Comparison of ENCODE assay signal across 37 cellular contexts in the genomic region with DNA sequence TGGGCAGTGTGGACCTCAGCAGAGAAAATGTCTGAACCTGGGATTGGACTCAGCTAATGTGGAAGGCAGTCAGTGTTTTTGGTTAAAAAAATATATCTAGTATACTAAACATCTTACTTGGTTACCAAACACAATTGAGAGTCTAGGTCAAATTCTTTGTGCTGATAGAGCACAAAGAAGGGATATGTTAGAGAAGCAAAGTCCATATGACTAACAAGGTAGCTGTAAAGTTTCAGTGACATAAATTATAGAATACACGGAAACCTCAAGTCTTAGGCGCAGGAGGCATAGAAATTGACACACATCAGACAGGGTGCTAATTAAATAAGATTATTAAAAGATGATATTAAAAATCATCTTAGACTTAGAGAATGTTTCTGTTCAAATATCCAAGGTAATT.
"Had no signal": no experiment of that assay in that cellular context is flagged by ENCODE, and none has a peak within 500 bp of the region (broad histone marks: within the 10 kb centered on the region; RNA-seq: fewer than 3 reads in every experiment).

No MANE protein-coding gene starts in this region.

- H3K4me1 ChIP-seq: adrenal gland, body of pancreas, breast epithelium had no signal

- H3K27me3 Mint-ChIP-seq: activated CD4-positive, alpha-beta memory T cell treated with anti-CD3 and anti-CD28 coated beads, Interleukin-2, amount 10 ng/mL, durations not matched to agents 7 days and 5 days; activated CD4-positive, alpha-beta T cell treated with anti-CD3 and anti-CD28 coated beads for 36 hours; activated CD4-positive, alpha-beta T cell treated with anti-CD3 and anti-CD28 coated beads, Interleukin-2, amount 10 ng/mL, durations not matched to agents 7 days and 5 days; activated CD8-positive, alpha-beta memory T cell treated with anti-CD3 and anti-CD28 coated beads, Interleukin-2, amount 10 ng/mL, durations not matched to agents 7 days and 5 days; activated naive CD4-positive, alpha-beta T cell treated with anti-CD3 and anti-CD28 coated beads, Interleukin-2, amount 10 ng/mL, durations not matched to agents 7 days and 5 days; activated naive CD4-positive, alpha-beta T cell treated with anti-CD3 and anti-CD28 coated beads, Interleukin-2, amount 50 U/mL, for 24 hours; activated naive CD8-positive, alpha-beta T cell; activated naive CD8-positive, alpha-beta T cell treated with anti-CD3 and anti-CD28 coated beads, Interleukin-2, amount 10 ng/mL, durations not matched to agents 7 days and 5 days; activated T-cell treated with anti-CD3 and anti-CD28 coated beads, Interleukin-2, amount 50 U/mL, for 24 hours had no signal

- DNase-seq: activated CD4-positive, alpha-beta memory T cell treated with anti-CD3 and anti-CD28 coated beads, Interleukin-2, amount 10 ng/mL, durations not matched to agents 7 days and 5 days; activated CD4-positive, alpha-beta T cell treated with anti-CD3 and anti-CD28 coated beads for 1 hour; activated CD4-positive, alpha-beta T cell treated with anti-CD3 and anti-CD28 coated beads for 36 hours; activated CD4-positive, alpha-beta T cell treated with anti-CD3 and anti-CD28 coated beads for 48 hours; activated CD4-positive, alpha-beta T cell treated with anti-CD3 and anti-CD28 coated beads, Interleukin-2, amount 10 ng/mL, durations not matched to agents 7 days and 5 days; activated CD4-positive, alpha-beta T cell treated with anti-CD3 and anti-CD28 coated beads, Interleukin-2, amount 50 U/mL, for 48 hours; activated CD4-positive, CD25-positive, alpha-beta regulatory T cell; activated CD8-positive, alpha-beta memory T cell treated with anti-CD3 and anti-CD28 coated beads for 24 hours; activated CD8-positive, alpha-beta memory T cell treated with anti-CD3 and anti-CD28 coated beads, Interleukin-2, amount 10 ng/mL, durations not matched to agents 7 days and 5 days; activated CD8-positive, alpha-beta memory T cell treated with anti-CD3 and anti-CD28 coated beads, Interleukin-2, amount 50 U/mL, for 48 hours; activated CD8-positive, alpha-beta T cell treated with anti-CD3 and anti-CD28 coated beads, Interleukin-2, amount 10 ng/mL, durations not matched to agents 7 days and 5 days; activated effector memory CD4-positive, alpha-beta T cell treated with Interleukin-2 at 50 U/mL for 16 hours; activated gamma-delta T cell; activated naive CD4-positive, alpha-beta T cell treated with anti-CD3 and anti-CD28 coated beads, Interleukin-2, amount 10 ng/mL, durations not matched to agents 7 days and 5 days; activated naive CD4-positive, alpha-beta T cell treated with Interleukin-2 at 50 U/mL for 16 hours; activated naive CD8-positive, alpha-beta T cell treated with anti-CD3 and anti-CD28 coated beads, Interleukin-2, amount 10 ng/mL, durations not matched to agents 7 days and 5 days; activated T-cell treated with anti-CD3 and anti-CD28 coated beads, Interleukin-2, amount 50 U/mL, for 24 hours; activated T-cell treated with anti-CD3 and anti-CD28 coated beads, Interleukin-2, amount 50 U/mL, for 48 hours; adrenal gland; amniotic stem cell; aorta; body of pancreas; brain microvascular endothelial cell; central memory CD4-positive, alpha-beta T cell; SW 1271; T-helper 1 cell; T-helper 2 cell; T-helper 9 cell; WERI-Rb-1 had no signal

- H3K4me3 ChIP-seq: adrenal gland, body of pancreas, breast epithelium had no signal

- H3K9me3 ChIP-seq: adrenal gland, body of pancreas, breast epithelium had no signal

- H3K27ac ChIP-seq: adrenal gland, body of pancreas, brain microvascular endothelial cell, breast epithelium, WERI-Rb-1 had no signal

- H3K4me1 Mint-ChIP-seq: activated CD4-positive, alpha-beta memory T cell treated with anti-CD3 and anti-CD28 coated beads, Interleukin-2, amount 10 ng/mL, durations not matched to agents 7 days and 5 days; activated CD4-positive, alpha-beta T cell treated with anti-CD3 and anti-CD28 coated beads for 36 hours; activated CD4-positive, alpha-beta T cell treated with anti-CD3 and anti-CD28 coated beads, Interleukin-2, amount 10 ng/mL, durations not matched to agents 7 days and 5 days; activated CD8-positive, alpha-beta memory T cell treated with anti-CD3 and anti-CD28 coated beads, Interleukin-2, amount 10 ng/mL, durations not matched to agents 7 days and 5 days; activated naive CD4-positive, alpha-beta T cell treated with anti-CD3 and anti-CD28 coated beads, Interleukin-2, amount 10 ng/mL, durations not matched to agents 7 days and 5 days; activated naive CD4-positive, alpha-beta T cell treated with anti-CD3 and anti-CD28 coated beads, Interleukin-2, amount 50 U/mL, for 24 hours; activated naive CD8-positive, alpha-beta T cell treated with anti-CD3 and anti-CD28 coated beads, Interleukin-2, amount 10 ng/mL, durations not matched to agents 7 days and 5 days; WTC11 had no signal

- ATAC-seq: activated CD4-positive, alpha-beta T cell treated with anti-CD3 and anti-CD28 coated beads for 36 hours; activated CD4-positive, CD25-positive, alpha-beta regulatory T cell treated with anti-CD3 and anti-CD28 coated beads, Interleukin-2, amount 50 U/mL, for 24 hours; activated CD8-positive, alpha-beta memory T cell treated with anti-CD3 and anti-CD28 coated beads, Interleukin-2, amount 10 ng/mL, durations not matched to agents 7 days and 5 days; activated CD8-positive, alpha-beta T cell treated with anti-CD3 and anti-CD28 coated beads, Interleukin-2, amount 10 ng/mL, durations not matched to agents 7 days and 5 days; body of pancreas; WTC11 had no signal

- H3K36me3 ChIP-seq: adrenal gland, brain microvascular endothelial cell, breast epithelium, WERI-Rb-1 had no signal

- H3K27me3 ChIP-seq: adrenal gland, body of pancreas, brain microvascular endothelial cell, breast epithelium had no signal

- H3K9me3 Mint-ChIP-seq: activated CD4-positive, alpha-beta T cell treated with anti-CD3 and anti-CD28 coated beads, Interleukin-2, amount 10 ng/mL, durations not matched to agents 7 days and 5 days; activated naive CD4-positive, alpha-beta T cell treated with anti-CD3 and anti-CD28 coated beads, Interleukin-2, amount 10 ng/mL, durations not matched to agents 7 days and 5 days; activated naive CD4-positive, alpha-beta T cell treated with anti-CD3 and anti-CD28 coated beads, Interleukin-2, amount 50 U/mL, for 24 hours; activated naive CD8-positive, alpha-beta T cell treated with anti-CD3 and anti-CD28 coated beads, Interleukin-2, amount 10 ng/mL, durations not matched to agents 7 days and 5 days; activated T-helper 2 cell treated with anti-CD3 and anti-CD28 coated beads, Interferon-gamma antibody, Interleukin-2, Interleukin-4, amounts not matched to agents 10 μg/mL and 5 μg/mL and 100 μg/mL, durations not matched to agents 14 hours and 24 hours and 36 hours; T-helper 1 cell treated with Interleukin-12 subunit alpha and Interleukin-12 subunit beta and Interleukin-4 antibody, amounts not matched to agents 30 μg/mL and 1 μg/mL, for 36 hours; T-helper 2 cell treated with Interferon-gamma antibody and Interleukin-4, amounts not matched to agents 5 μg/mL and 100 μg/mL, for 36 hours; WTC11 had no signal

- H3K36me3 Mint-ChIP-seq: activated CD8-positive, alpha-beta memory T cell treated with anti-CD3 and anti-CD28 coated beads, Interleukin-2, amount 10 ng/mL, durations not matched to agents 7 days and 5 days; activated naive CD4-positive, alpha-beta T cell treated with anti-CD3 and anti-CD28 coated beads, Interleukin-2, amount 10 ng/mL, durations not matched to agents 7 days and 5 days; activated naive CD4-positive, alpha-beta T cell treated with anti-CD3 and anti-CD28 coated beads, Interleukin-2, amount 50 U/mL, for 24 hours; activated naive CD8-positive, alpha-beta T cell; activated naive CD8-positive, alpha-beta T cell treated with anti-CD3 and anti-CD28 coated beads, Interleukin-2, amount 10 ng/mL, durations not matched to agents 7 days and 5 days; WTC11 had no signal

- H3K27ac Mint-ChIP-seq: activated CD4-positive, alpha-beta memory T cell treated with anti-CD3 and anti-CD28 coated beads, Interleukin-2, amount 10 ng/mL, durations not matched to agents 7 days and 5 days; activated CD4-positive, alpha-beta T cell treated with anti-CD3 and anti-CD28 coated beads for 36 hours; activated CD4-positive, alpha-beta T cell treated with anti-CD3 and anti-CD28 coated beads, Interleukin-2, amount 10 ng/mL, durations not matched to agents 7 days and 5 days; activated CD8-positive, alpha-beta memory T cell treated with anti-CD3 and anti-CD28 coated beads, Interleukin-2, amount 10 ng/mL, durations not matched to agents 7 days and 5 days; activated CD8-positive, alpha-beta T cell treated with anti-CD3 and anti-CD28 coated beads, Interleukin-2, amount 10 ng/mL, durations not matched to agents 7 days and 5 days; activated naive CD4-positive, alpha-beta T cell treated with anti-CD3 and anti-CD28 coated beads, Interleukin-2, amount 10 ng/mL, durations not matched to agents 7 days and 5 days; activated naive CD4-positive, alpha-beta T cell treated with anti-CD3 and anti-CD28 coated beads, Interleukin-2, amount 50 U/mL, for 24 hours; activated naive CD8-positive, alpha-beta T cell; activated naive CD8-positive, alpha-beta T cell treated with anti-CD3 and anti-CD28 coated beads, Interleukin-2, amount 10 ng/mL, durations not matched to agents 7 days and 5 days; activated T-cell treated with anti-CD3 and anti-CD28 coated beads, Interleukin-2, amount 50 U/mL, for 24 hours; activated T-helper 2 cell treated with anti-CD3 and anti-CD28 coated beads, Interferon-gamma antibody, Interleukin-2, Interleukin-4, amounts not matched to agents 10 μg/mL and 5 μg/mL and 100 μg/mL, durations not matched to agents 14 hours and 24 hours and 36 hours; T-helper 1 cell treated with Interleukin-12 subunit alpha and Interleukin-12 subunit beta and Interleukin-4 antibody, amounts not matched to agents 30 μg/mL and 1 μg/mL, for 36 hours; T-helper 2 cell treated with Interferon-gamma antibody and Interleukin-4, amounts not matched to agents 5 μg/mL and 100 μg/mL, for 36 hours; WTC11 had no signal

- H3K4me3 Mint-ChIP-seq: activated CD4-positive, alpha-beta memory T cell treated with anti-CD3 and anti-CD28 coated beads, Interleukin-2, amount 10 ng/mL, durations not matched to agents 7 days and 5 days; activated CD4-positive, alpha-beta T cell treated with anti-CD3 and anti-CD28 coated beads for 36 hours; activated CD4-positive, alpha-beta T cell treated with anti-CD3 and anti-CD28 coated beads, Interleukin-2, amount 10 ng/mL, durations not matched to agents 7 days and 5 days; activated CD8-positive, alpha-beta memory T cell treated with anti-CD3 and anti-CD28 coated beads, Interleukin-2, amount 10 ng/mL, durations not matched to agents 7 days and 5 days; activated CD8-positive, alpha-beta T cell treated with anti-CD3 and anti-CD28 coated beads, Interleukin-2, amount 10 ng/mL, durations not matched to agents 7 days and 5 days; activated naive CD4-positive, alpha-beta T cell treated with anti-CD3 and anti-CD28 coated beads, Interleukin-2, amount 10 ng/mL, durations not matched to agents 7 days and 5 days; activated naive CD4-positive, alpha-beta T cell treated with anti-CD3 and anti-CD28 coated beads, Interleukin-2, amount 50 U/mL, for 24 hours; activated naive CD8-positive, alpha-beta T cell; activated naive CD8-positive, alpha-beta T cell treated with anti-CD3 and anti-CD28 coated beads, Interleukin-2, amount 10 ng/mL, durations not matched to agents 7 days and 5 days; activated T-cell treated with anti-CD3 and anti-CD28 coated beads, Interleukin-2, amount 50 U/mL, for 24 hours; T-helper 1 cell treated with Interleukin-12 subunit alpha and Interleukin-12 subunit beta and Interleukin-4 antibody, amounts not matched to agents 30 μg/mL and 1 μg/mL, for 36 hours; T-helper 2 cell treated with Interferon-gamma antibody and Interleukin-4, amounts not matched to agents 5 μg/mL and 100 μg/mL, for 36 hours; WTC11 had no signal
